ENCODE assay signal across 22 cellular contexts in the genomic region with DNA sequence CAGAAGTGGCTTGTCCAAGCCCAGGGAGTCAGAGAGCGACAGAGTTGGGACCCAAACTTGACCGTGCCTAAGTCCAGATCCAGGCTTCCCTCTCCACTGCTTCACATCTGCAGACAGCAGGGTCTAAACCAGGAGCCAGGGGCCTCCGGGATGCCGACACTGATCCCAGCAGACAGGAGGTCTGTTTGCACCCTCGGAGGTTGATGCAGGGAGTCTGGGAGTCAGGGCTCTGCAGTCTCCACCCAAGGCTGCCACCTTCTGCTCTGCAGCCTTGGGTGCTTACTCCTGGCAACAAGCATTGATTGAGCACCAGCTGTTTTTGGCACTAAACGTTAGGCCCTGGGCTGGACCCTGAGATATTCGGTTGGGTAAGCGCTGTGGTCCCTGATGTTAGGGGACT. TPM values are rescaled to one million over a fixed set of nuclear protein-coding genes. Genes with fewer than 3 reads are reported as not detected.
DNase-seq lines count a peak whose midpoint lies in the region; ATAC-seq and TF ChIP-seq lines count a peak whose summit lies in the region.
"Had no signal": no experiment of that assay in that cellular context is flagged by ENCODE, and none has a peak within 500 bp of the region (broad histone marks: within the 10 kb centered on the region; RNA-seq: fewer than 3 reads in every experiment).

No MANE protein-coding gene starts in this region.

- intact Hi-C loops in ascending aorta (cut with DNase I), result no loop called here
- intact Hi-C loops in upper lobe of right lung (cut with DNase I), result no loop called here
- intact Hi-C loops in Calu3 (cut with micrococcal nuclease; ENCODE audit: unreplicated experiment), result no loop called here
- intact Hi-C loops in thyroid gland (cut with DNase I), result no loop called here

- H3K4ac ChIP-seq in neuronal stem cell (ENCODE audit: low read length), result no peak overlapping the region

- no peak overlapping the region for H4K91ac ChIP-seq in neuronal stem cell (ENCODE audit: low read depth, low read length, poor library complexity)

- H3K4me1 ChIP-seq in ascending aorta (peaks cover 0 to 6% of the 10 kb centered on the region in 2 donors), neuronal stem cell (ENCODE audit: control insufficient read depth in 2 of 2, insufficient read depth in 1 of 2, low read depth in 1 of 2, low read length in 2 of 2) (peaks cover 21 to 24% of the 10 kb centered on the region in 2 donors), upper lobe of right lung (no peaks in the 10 kb centered on the region), thyroid gland (no peaks in the 10 kb centered on the region), foreskin keratinocyte (no peaks in the 10 kb centered on the region)

- no peak overlapping the region for H2BK15ac ChIP-seq in neuronal stem cell (ENCODE audit: low read length)

- H3K4me1 Mint-ChIP-seq in activated naive CD8-positive, alpha-beta T cell treated with anti-CD3 and anti-CD28 coated beads, Interleukin-2, amount 10 ng/mL, durations not matched to agents 7 days and 5 days, result no peaks in the 10 kb centered on the region
- H3K4me1 Mint-ChIP-seq in activated naive CD8-positive, alpha-beta T cell treated with anti-CD3 and anti-CD28 coated beads for 36 hours, result no peaks in the 10 kb centered on the region
- no peaks in the 10 kb centered on the region for H3K4me1 Mint-ChIP-seq in Calu3 (ENCODE audit: low read depth, unreplicated experiment)
- H3K4me1 Mint-ChIP-seq: central memory CD8-positive, alpha-beta T cell had no signal

- no peak overlapping the region for H4K8ac ChIP-seq in neuronal stem cell (ENCODE audit: low read depth, low read length)

- H2BK5ac ChIP-seq in neuronal stem cell (ENCODE audit: low read length), result no peak overlapping the region

- CTCF ChIA-PET in Calu3 (lab: Charles Lee), result no interaction called here

- H3K27ac ChIP-seq in ascending aorta (peak overlapping the region; percentile 41 to 46), neuronal stem cell (replicated peaks; ENCODE audit: low read length) (no peak overlapping the region), upper lobe of right lung (no peak overlapping the region), thyroid gland (no peak overlapping the region), foreskin keratinocyte (no peak overlapping the region)
- H3K27ac ChIP-seq: C4-2B, SK-N-MC had no signal

- no peak overlapping the region for H2AFZ ChIP-seq in neuronal stem cell (ENCODE audit: low read length)

- H3K36me3 ChIP-seq in ascending aorta, result no peaks in the 10 kb centered on the region
- H3K36me3 ChIP-seq in neuronal stem cell (replicated peaks in 1 of 2; ENCODE audit: control insufficient read depth in 2 of 2, insufficient read depth in 2 of 2, low read length in 2 of 2), result peaks cover 5 to 90% of the 10 kb centered on the region in 2 donors
- no peaks in the 10 kb centered on the region for H3K36me3 ChIP-seq in upper lobe of right lung
- no peaks in the 10 kb centered on the region for H3K36me3 ChIP-seq in thyroid gland

- H3K4me3 ChIP-seq in ascending aorta, result no peak overlapping the region
- no peak overlapping the region for H3K4me3 ChIP-seq in neuronal stem cell (ENCODE audit: low read length in 2 of 2)
- no peak overlapping the region for H3K4me3 ChIP-seq in upper lobe of right lung
- no peak overlapping the region for H3K4me3 ChIP-seq in thyroid gland (replicated peaks in 1 of 3)
- H3K4me3 ChIP-seq: SK-N-MC had no signal

- DNase-seq in activated naive CD8-positive, alpha-beta T cell treated with anti-CD3 and anti-CD28 coated beads, Interleukin-2, amount 10 ng/mL, durations not matched to agents 7 days and 5 days, result peak; percentile 11
- DNase-seq in activated naive CD8-positive, alpha-beta T cell treated with anti-CD3 and anti-CD28 coated beads for 36 hours, result no peak
- peak in 1 of 2 donors; percentile 45 for DNase-seq in ascending aorta (ENCODE audit: low spot score in 2 of 2)
- DNase-seq in neuronal stem cell (ENCODE audit: low spot score), result no peak
- DNase-seq in upper lobe of right lung, result peak; percentile 40
- DNase-seq in Calu3, result no peak
- no peak for DNase-seq in thyroid gland
- DNase-seq in foreskin keratinocyte, result no peak
- DNase-seq: amniotic stem cell; erythroblast; HFFc6; MV-4-11; NCI-H1930; NCI-H774; nephron progenitor cell; OCI-M1; small intestine; stimulated activated CD4-positive, alpha-beta T cell treated with anti-CD3 and anti-CD28 coated beads, Interleukin-4, amount 100 ng/mL, for 1 hour had no signal

- no peak overlapping the region for H3K14ac ChIP-seq in neuronal stem cell (ENCODE audit: low read length)

- H3K4me3 Mint-ChIP-seq in activated naive CD8-positive, alpha-beta T cell treated with anti-CD3 and anti-CD28 coated beads, Interleukin-2, amount 10 ng/mL, durations not matched to agents 7 days and 5 days, result no peak overlapping the region
- H3K4me3 Mint-ChIP-seq in activated naive CD8-positive, alpha-beta T cell treated with anti-CD3 and anti-CD28 coated beads for 36 hours, result no peak overlapping the region
- H3K4me3 Mint-ChIP-seq in Calu3 (ENCODE audit: low read depth, unreplicated experiment), result no peak overlapping the region
- H3K4me3 Mint-ChIP-seq: central memory CD8-positive, alpha-beta T cell; HFFc6; nephron progenitor cell; stimulated activated naive CD8-positive, alpha-beta T cell treated with anti-CD3 and anti-CD28 coated beads, Interleukin-15, Interleukin-2, amounts not matched to agents 100 ng/mL and 50 ng/mL, for 24 hours had no signal

- H3K36me3 Mint-ChIP-seq in activated naive CD8-positive, alpha-beta T cell treated with anti-CD3 and anti-CD28 coated beads, Interleukin-2, amount 10 ng/mL, durations not matched to agents 7 days and 5 days, result no peaks in the 10 kb centered on the region
- no peaks in the 10 kb centered on the region for H3K36me3 Mint-ChIP-seq in activated naive CD8-positive, alpha-beta T cell treated with anti-CD3 and anti-CD28 coated beads for 36 hours
- no peaks in the 10 kb centered on the region for H3K36me3 Mint-ChIP-seq in Calu3 (ENCODE audit: insufficient read depth, unreplicated experiment)

- no peak overlapping the region for H2BK12ac ChIP-seq in neuronal stem cell (ENCODE audit: low read length)

- no peaks in the 10 kb centered on the region for H3K9me3 ChIP-seq in ascending aorta
- peaks cover 5 to 27% of the 10 kb centered on the region in 2 donors for H3K9me3 ChIP-seq in neuronal stem cell (replicated peaks in 1 of 2; ENCODE audit: control insufficient read depth in 2 of 2, insufficient read depth in 1 of 2, low read depth in 1 of 2, low read length in 2 of 2)
- H3K9me3 ChIP-seq in upper lobe of right lung, result no peaks in the 10 kb centered on the region
- no peaks in the 10 kb centered on the region for H3K9me3 ChIP-seq in thyroid gland

- H3K18ac ChIP-seq in neuronal stem cell (ENCODE audit: low read length), result peak overlapping the region; percentile 32

- POLR2A ChIA-PET in activated naive CD8-positive, alpha-beta T cell treated with anti-CD3 and anti-CD28 coated beads, Interleukin-2, amount 10 ng/mL, durations not matched to agents 7 days and 5 days (lab: Charles Lee), result no interaction called here

- H3K23ac ChIP-seq in neuronal stem cell (ENCODE audit: low read depth, low read length, poor library complexity), result peak overlapping the region; percentile 36

- no peak overlapping the region for H3K4me2 ChIP-seq in neuronal stem cell (ENCODE audit: insufficient read depth, low read length, poor library complexity, severe bottlenecking)

- H3K79me1 ChIP-seq in neuronal stem cell (ENCODE audit: low read depth, low read length), result peaks cover 19% of the 10 kb centered on the region

- H3K27me3 Mint-ChIP-seq in activated naive CD8-positive, alpha-beta T cell treated with anti-CD3 and anti-CD28 coated beads, Interleukin-2, amount 10 ng/mL, durations not matched to agents 7 days and 5 days, result peaks cover 2% of the 10 kb centered on the region
- H3K27me3 Mint-ChIP-seq in activated naive CD8-positive, alpha-beta T cell treated with anti-CD3 and anti-CD28 coated beads for 36 hours, result peaks cover 7% of the 10 kb centered on the region
- H3K27me3 Mint-ChIP-seq in Calu3 (ENCODE audit: unreplicated experiment), result peaks cover 83% of the 10 kb centered on the region

- H2BK120ac ChIP-seq in neuronal stem cell (ENCODE audit: low read depth, low read length), result no peak overlapping the region

- BruUV-seq in Calu3 (replicated peaks; lab: Mats Ljungman, UMichigan), result no TSS peak

- no peak for ATAC-seq in activated naive CD8-positive, alpha-beta T cell treated with anti-CD3 and anti-CD28 coated beads, Interleukin-2, amount 10 ng/mL, durations not matched to agents 7 days and 5 days (ENCODE audit: low read depth)
- ATAC-seq in upper lobe of right lung, result no peak
- ATAC-seq in foreskin keratinocyte, result no peak

- H3K9ac ChIP-seq in neuronal stem cell (ENCODE audit: low read depth, low read length, poor library complexity), result no peak overlapping the region

- TF ChIP-seq CTCF in ascending aorta (IDR thresholded peaks at IDR 0.05) (no peak), upper lobe of right lung (IDR thresholded peaks at IDR 0.05) (no peak), Calu3 (IDR thresholded peaks at IDR 0.05; ENCODE audit: unreplicated experiment) (no peak), thyroid gland (IDR thresholded peaks at IDR 0.05) (no peak), foreskin keratinocyte (conservative IDR thresholded peaks at IDR 0.05) (no peak)

- TF ChIP-seq POLR2A in thyroid gland (IDR thresholded peaks at IDR 0.05), result no peak

- no CpG with 5 or more reads among the region's 8 CpGs for WGBS in neuronal stem cell (ENCODE audit: extremely low coverage in 2 of 2, insufficient read length in 2 of 2, insufficient replicate concordance in 1 of 2), 2 donors
- 83 to 87% methylated on average over 5 to 8 of the region's 8 CpGs for WGBS in thyroid gland, 2 donors

- no peak overlapping the region for H3K27ac Mint-ChIP-seq in activated naive CD8-positive, alpha-beta T cell treated with anti-CD3 and anti-CD28 coated beads, Interleukin-2, amount 10 ng/mL, durations not matched to agents 7 days and 5 days
- no peak overlapping the region for H3K27ac Mint-ChIP-seq in activated naive CD8-positive, alpha-beta T cell treated with anti-CD3 and anti-CD28 coated beads for 36 hours
- H3K27ac Mint-ChIP-seq in Calu3 (ENCODE audit: unreplicated experiment), result no peak overlapping the region
- H3K27ac Mint-ChIP-seq: HFFc6, nephron progenitor cell had no signal

- peaks cover 5% of the 10 kb centered on the region for H3K9me3 Mint-ChIP-seq in activated naive CD8-positive, alpha-beta T cell treated with anti-CD3 and anti-CD28 coated beads, Interleukin-2, amount 10 ng/mL, durations not matched to agents 7 days and 5 days
- peaks cover 8% of the 10 kb centered on the region for H3K9me3 Mint-ChIP-seq in activated naive CD8-positive, alpha-beta T cell treated with anti-CD3 and anti-CD28 coated beads for 36 hours
- H3K9me3 Mint-ChIP-seq in Calu3 (ENCODE audit: low read depth, unreplicated experiment), result peaks cover 4% of the 10 kb centered on the region
- H3K9me3 Mint-ChIP-seq: central memory CD8-positive, alpha-beta T cell; HFFc6 had no signal

- no peak overlapping the region for H2AK5ac ChIP-seq in neuronal stem cell (ENCODE audit: low read depth, low read length)

- no peaks in the 10 kb centered on the region for H3K27me3 ChIP-seq in ascending aorta
- no peaks in the 10 kb centered on the region for H3K27me3 ChIP-seq in neuronal stem cell (ENCODE audit: control insufficient read depth in 3 of 3, insufficient read depth in 3 of 3, low read depth in 1 of 3, low read length in 3 of 3)
- peaks cover 12% of the 10 kb centered on the region for H3K27me3 ChIP-seq in upper lobe of right lung
- no peaks in the 10 kb centered on the region for H3K27me3 ChIP-seq in thyroid gland
- peaks cover 12% of the 10 kb centered on the region for H3K27me3 ChIP-seq in foreskin keratinocyte

RNA-seq across cellular contexts. Expression of a gene that starts 21.0 kb away (rescaled TPM):
- total RNA-seq in activated naive CD8-positive, alpha-beta T cell treated with anti-CD3 and anti-CD28 coated beads, Interleukin-2, amount 10 ng/mL, durations not matched to agents 7 days and 5 days, result not detected
- under 1 TPM; 0.14 to 0.19 TPM for total RNA-seq in activated naive CD8-positive, alpha-beta T cell treated with anti-CD3 and anti-CD28 coated beads for 36 hours
- total RNA-seq in ascending aorta (7.3 TPM), upper lobe of right lung (4.3 TPM), Calu3 (2022) (0.27 TPM in 1 of 2 replicates, not detected in the other), thyroid gland (under 1 TPM; 0.11 to 0.96 (median 0.54) TPM), foreskin keratinocyte (0.10 TPM in 1 of 2 replicates, not detected in the other)
- 15.6 TPM for polyA plus RNA-seq in neuronal stem cell (2013, experiment 1 of 2)
- 16.3 TPM for polyA plus RNA-seq in neuronal stem cell (2013, experiment 2 of 2)
- 0.02 and 0.06 TPM in 2 replicates for polyA plus RNA-seq in foreskin keratinocyte

Comparison
In these comparisons a context has a peak if more than half of its experiments do, and no peak if none do; other contexts are left out.
1. DNase-seq: peak in activated naive CD8-positive, alpha-beta T cell treated with anti-CD3 and anti-CD28 coated beads, Interleukin-2, amount 10 ng/mL, durations not matched to agents 7 days and 5 days (single experiment) and upper lobe of right lung (single experiment); none in activated naive CD8-positive, alpha-beta T cell treated with anti-CD3 and anti-CD28 coated beads for 36 hours (single experiment), neuronal stem cell (single experiment), Calu3 (single experiment), thyroid gland (0 of 2) and foreskin keratinocyte (0 of 2).
2. H3K27ac ChIP-seq: peak in ascending aorta (2 of 2); none in neuronal stem cell (single experiment), upper lobe of right lung (single experiment), thyroid gland (0 of 3) and foreskin keratinocyte (single experiment).